In genomic region chr17:79633154-79633553, GRCh38 we compare ENCODE assay signal across 1 cellular context.
TF ChIP-seq lines count a peak whose summit lies in the region.

No MANE protein-coding gene starts in this region.

TF ChIP-seq in HepG2, 621 proteins besides CTCF, POLR2A, EP300 and RAD21:
- TF ChIP-seq ZNF674 (CRISPR knock-in tag; IDR thresholded peaks at IDR 0.05; ENCODE audit: low read depth) (no peak), HNF1B (CRISPR knock-in tag; IDR thresholded peaks at IDR 0.05) (no peak), PLRG1 (conservative IDR thresholded peaks at IDR 0.05) (no peak), ZNF629 (CRISPR knock-in tag; conservative IDR thresholded peaks at IDR 0.05) (no peak), ZNF713 (CRISPR knock-in tag; IDR thresholded peaks at IDR 0.05) (no peak), YEATS4 (CRISPR knock-in tag; IDR thresholded peaks at IDR 0.05; ENCODE audit: borderline replicate concordance) (no peak), THRA (CRISPR knock-in tag; IDR thresholded peaks at IDR 0.05; ENCODE audit: borderline replicate concordance) (no peak), AGO2 (optimal IDR thresholded peaks at IDR 0.05; ENCODE audit: low read depth, low read length) (no peak), ZNF768 (CRISPR knock-in tag; IDR thresholded peaks at IDR 0.05) (no peak), SP140L (CRISPR knock-in tag; IDR thresholded peaks at IDR 0.05; ENCODE audit: borderline replicate concordance) (no peak)
